ENCODE assay signal across 1 cellular context in genomic region chr3:88041005-88041404, GRCh38.
TF ChIP-seq lines count a peak whose summit lies in the region.

No MANE protein-coding gene starts in this region.

TF ChIP-seq in HepG2, 621 proteins besides CTCF, POLR2A, EP300 and RAD21:
- TF ChIP-seq U2AF1 (optimal IDR thresholded peaks at IDR 0.05; ENCODE audit: low read depth, low read length): no peak
- TF ChIP-seq, protein P1, sequence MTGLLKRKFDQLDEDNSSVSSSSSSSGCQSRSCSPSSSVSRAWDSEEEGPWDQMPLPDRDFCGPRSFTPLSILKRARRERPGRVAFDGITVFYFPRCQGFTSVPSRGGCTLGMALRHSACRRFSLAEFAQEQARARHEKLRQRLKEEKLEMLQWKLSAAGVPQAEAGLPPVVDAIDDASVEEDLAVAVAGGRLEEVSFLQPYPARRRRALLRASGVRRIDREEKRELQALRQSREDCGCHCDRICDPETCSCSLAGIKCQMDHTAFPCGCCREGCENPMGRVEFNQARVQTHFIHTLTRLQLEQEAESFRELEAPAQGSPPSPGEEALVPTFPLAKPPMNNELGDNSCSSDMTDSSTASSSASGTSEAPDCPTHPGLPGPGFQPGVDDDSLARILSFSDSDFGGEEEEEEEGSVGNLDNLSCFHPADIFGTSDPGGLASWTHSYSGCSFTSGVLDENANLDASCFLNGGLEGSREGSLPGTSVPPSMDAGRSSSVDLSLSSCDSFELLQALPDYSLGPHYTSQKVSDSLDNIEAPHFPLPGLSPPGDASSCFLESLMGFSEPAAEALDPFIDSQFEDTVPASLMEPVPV (CRISPR knock-in tag; IDR thresholded peaks at IDR 0.05): no peak
- no peak for TF ChIP-seq MTF1 (CRISPR knock-in tag; IDR thresholded peaks at IDR 0.05)
- no peak for TF ChIP-seq GATAD1 (CRISPR knock-in tag; IDR thresholded peaks at IDR 0.05)
- no peak for TF ChIP-seq SMAD3 (CRISPR knock-in tag; IDR thresholded peaks at IDR 0.05)
- TF ChIP-seq ZFP90 (CRISPR knock-in tag; IDR thresholded peaks at IDR 0.05; ENCODE audit: borderline replicate concordance): no peak
- TF ChIP-seq ZNF207 (IDR thresholded peaks at IDR 0.05; ENCODE audit: borderline replicate concordance): no peak
- no peak for TF ChIP-seq ZNF850 (CRISPR knock-in tag; conservative IDR thresholded peaks at IDR 0.05)
- no peak for TF ChIP-seq ZNF598 (CRISPR knock-in tag; IDR thresholded peaks at IDR 0.05; ENCODE audit: borderline replicate concordance)
- TF ChIP-seq MAFG (CRISPR knock-in tag; IDR thresholded peaks at IDR 0.05): no peak
- no peak for TF ChIP-seq SOX5 (CRISPR knock-in tag; IDR thresholded peaks at IDR 0.05; ENCODE audit: borderline replicate concordance)
- TF ChIP-seq, protein P2, sequence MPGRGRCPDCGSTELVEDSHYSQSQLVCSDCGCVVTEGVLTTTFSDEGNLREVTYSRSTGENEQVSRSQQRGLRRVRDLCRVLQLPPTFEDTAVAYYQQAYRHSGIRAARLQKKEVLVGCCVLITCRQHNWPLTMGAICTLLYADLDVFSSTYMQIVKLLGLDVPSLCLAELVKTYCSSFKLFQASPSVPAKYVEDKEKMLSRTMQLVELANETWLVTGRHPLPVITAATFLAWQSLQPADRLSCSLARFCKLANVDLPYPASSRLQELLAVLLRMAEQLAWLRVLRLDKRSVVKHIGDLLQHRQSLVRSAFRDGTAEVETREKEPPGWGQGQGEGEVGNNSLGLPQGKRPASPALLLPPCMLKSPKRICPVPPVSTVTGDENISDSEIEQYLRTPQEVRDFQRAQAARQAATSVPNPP (CRISPR knock-in tag; IDR thresholded peaks at IDR 0.05): no peak
- TF ChIP-seq NR1H2 (CRISPR knock-in tag; IDR thresholded peaks at IDR 0.05; ENCODE audit: borderline replicate concordance, low read depth): no peak
- TF ChIP-seq MEF2D (CRISPR knock-in tag; IDR thresholded peaks at IDR 0.05): no peak
- no peak for TF ChIP-seq NFKB2 (CRISPR knock-in tag; IDR thresholded peaks at IDR 0.05; ENCODE audit: borderline replicate concordance)
- TF ChIP-seq ZNF530 (CRISPR knock-in tag; IDR thresholded peaks at IDR 0.05; ENCODE audit: low read depth): no peak
- TF ChIP-seq ZNF460 (CRISPR knock-in tag; IDR thresholded peaks at IDR 0.05; ENCODE audit: borderline replicate concordance): no peak
